ENCODE assay signal across 7 cellular contexts in the genomic region with DNA sequence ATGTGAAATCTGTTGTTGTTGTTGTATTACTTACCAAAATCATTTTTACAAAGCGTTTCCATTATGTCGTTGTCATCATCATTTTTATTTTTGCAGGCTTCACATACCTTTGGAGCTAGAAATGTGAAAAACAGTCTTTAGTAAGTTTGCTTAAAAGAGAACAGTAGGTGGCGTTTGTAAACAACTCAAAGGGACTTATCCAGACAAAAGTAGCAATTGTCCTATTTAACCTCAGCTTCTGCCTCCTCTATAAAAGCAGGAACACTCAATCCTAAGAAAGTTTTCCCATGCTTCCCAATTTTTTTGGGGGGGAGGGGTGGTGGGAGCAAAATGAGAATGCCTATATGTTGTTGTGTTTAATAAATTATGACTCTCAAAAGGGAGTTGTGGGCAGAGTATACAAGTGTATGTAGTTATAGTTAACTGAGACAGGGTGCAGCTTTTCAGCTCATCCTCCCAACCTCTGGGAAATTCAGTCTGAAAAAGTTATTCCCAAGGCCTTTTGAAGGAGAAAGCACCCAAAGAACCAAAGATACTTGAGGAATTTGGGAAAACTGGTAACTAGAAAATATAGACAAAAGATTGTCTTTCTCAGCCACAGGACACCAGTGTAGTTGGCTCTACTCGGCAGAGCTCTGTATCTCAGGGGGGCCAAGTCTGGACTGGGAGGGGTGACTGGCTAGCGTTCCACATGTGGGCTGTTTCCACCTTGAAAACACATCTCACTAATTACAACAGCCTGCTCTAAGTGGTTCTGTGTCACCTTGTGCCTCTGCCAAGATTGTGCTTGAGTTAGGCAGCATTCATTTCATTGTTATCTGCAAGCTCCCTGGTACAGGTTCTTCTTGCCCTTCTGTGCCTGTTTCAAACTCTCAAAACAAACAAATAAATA. TPM values are rescaled to one million over a fixed set of nuclear protein-coding genes. Genes with fewer than 3 reads are reported as not detected.
DNase-seq lines count a peak whose midpoint lies in the region; TF ChIP-seq lines count a peak whose summit lies in the region.

No MANE protein-coding gene starts in this region.

- H3K27ac ChIP-seq in colonic mucosa (no peak overlapping the region), osteoblast (ENCODE audit: low read depth, low read length) (no peak overlapping the region), uterus (no peak overlapping the region), ascending aorta (no peak overlapping the region)

- no peaks in the 10 kb centered on the region for H3K4me1 ChIP-seq in colonic mucosa
- no peaks in the 10 kb centered on the region for H3K4me1 ChIP-seq in osteoblast (ENCODE audit: insufficient read depth, low read length)
- H3K4me1 ChIP-seq in uterus, result peaks cover 0 to 6% of the 10 kb centered on the region in 2 donors
- H3K4me1 ChIP-seq in ascending aorta, result peaks cover 3 to 18% of the 10 kb centered on the region in 2 donors

- H3K4me2 ChIP-seq in osteoblast (ENCODE audit: insufficient read depth, low read length), result no peak overlapping the region

- no peak overlapping the region for H2AFZ ChIP-seq in osteoblast (ENCODE audit: low read length)

- intact Hi-C loops in colonic mucosa (cut with DNase I), result loop anchor here (10.0 kb wide), 1 partner anchor 569 kb away; no protein-coding TSS in a partner anchor
- intact Hi-C loops in uterus (cut with DNase I; ENCODE audit: low total_unique reads), result no loop called here
- intact Hi-C loops in ascending aorta (cut with DNase I), result loop anchor here (10.0 kb wide), 1 partner anchor 529 kb away; no protein-coding TSS in a partner anchor

- H3K79me2 ChIP-seq in osteoblast (ENCODE audit: insufficient read depth, low read length), result no peaks in the 10 kb centered on the region

- H3K27me3 ChIP-seq in colonic mucosa, result peaks cover 40% of the 10 kb centered on the region
- H3K27me3 ChIP-seq in osteoblast (ENCODE audit: insufficient read depth, low read length), result peaks cover 39% of the 10 kb centered on the region
- peaks cover 10 to 19% of the 10 kb centered on the region in 2 donors for H3K27me3 ChIP-seq in uterus
- H3K27me3 ChIP-seq in ascending aorta, result peaks cover 22% of the 10 kb centered on the region

- H4K20me1 ChIP-seq in osteoblast (ENCODE audit: insufficient read depth, low read length), result no peaks in the 10 kb centered on the region

- H3K36me3 ChIP-seq in colonic mucosa, result no peaks in the 10 kb centered on the region
- H3K36me3 ChIP-seq in osteoblast (ENCODE audit: insufficient read depth, low read length), result no peaks in the 10 kb centered on the region
- H3K36me3 ChIP-seq in uterus, result no peaks in the 10 kb centered on the region
- no peaks in the 10 kb centered on the region for H3K36me3 ChIP-seq in ascending aorta

- peak; percentile 44 for DNase-seq in NAMALWA (ENCODE audit: low spot score)
- DNase-seq in colonic mucosa, result no peak
- DNase-seq in osteoblast (ENCODE audit: insufficient read length, low spot score, missing footprints), result peak; percentile 77
- DNase-seq in uterus, result no peak
- DNase-seq in activated CD4-positive, alpha-beta T cell treated with anti-CD3 and anti-CD28 coated beads, Interleukin-2, amount 50 U/mL, for 1 hour, result no peak
- no peak for DNase-seq in ascending aorta (ENCODE audit: low spot score in 2 of 2)

- H3K4me3 ChIP-seq in colonic mucosa, result no peak overlapping the region
- H3K4me3 ChIP-seq in osteoblast (ENCODE audit: insufficient read depth, low read length), result no peak overlapping the region
- H3K4me3 ChIP-seq in uterus, result no peak overlapping the region
- H3K4me3 ChIP-seq in ascending aorta, result no peak overlapping the region

- TF ChIP-seq POLR2A in uterus (IDR thresholded peaks at IDR 0.05), result no peak

- peak; percentile 50 for TF ChIP-seq CTCF in GM12873 (IDR thresholded peaks at IDR 0.05; ENCODE audit: insufficient read depth, low read depth, low read length, missing control alignments)
- peak; percentile 18 for TF ChIP-seq CTCF in colonic mucosa (IDR thresholded peaks at IDR 0.05)
- TF ChIP-seq CTCF in osteoblast (IDR thresholded peaks at IDR 0.05; ENCODE audit: extremely low read depth, low read depth, low read length), result peak; percentile 32
- peak in 2 of 4 experiments; percentile 32 to 34 for TF ChIP-seq CTCF in uterus (IDR thresholded peaks at IDR 0.05)
- TF ChIP-seq CTCF in ascending aorta (IDR thresholded peaks at IDR 0.05), result peak in 1 of 3 experiments; percentile 14

- H3K9me3 ChIP-seq in colonic mucosa (no peaks in the 10 kb centered on the region), osteoblast (ENCODE audit: low read depth, low read length) (no peaks in the 10 kb centered on the region), uterus (no peaks in the 10 kb centered on the region), ascending aorta (no peaks in the 10 kb centered on the region)

- H3K9ac ChIP-seq in colonic mucosa (ENCODE audit: low read depth in 2 of 2, low read length in 2 of 2), result no peak overlapping the region

RNA-seq across cellular contexts. Expression of a gene that starts 2.8 kb away (rescaled TPM):
- total RNA-seq in colonic mucosa, result 10 to 100 TPM in 1 of 2 donors, 1 to 10 TPM in 1; 8.7 to 36.2 TPM
- total RNA-seq in osteoblast, result 0.29 TPM in 1 of 2 replicates, not detected in the other
- total RNA-seq in uterus, result 10 to 100 TPM in 2 of 4 donors, 1 to 10 TPM in 1, under 1 TPM in 1; 0.26 to 71.2 (median 31.1) TPM
- total RNA-seq in ascending aorta, result 56.2 TPM

RNA-seq across cellular contexts. Expression of a gene that starts 26.3 kb away (rescaled TPM):
- under 1 TPM in 1 of 2 donors, not detected in 1; 0.37 TPM for total RNA-seq in colonic mucosa
- under 0.01 TPM in 2 replicates for total RNA-seq in osteoblast
- 1 to 10 TPM in 1 of 4 donors, not detected in 3; 3.9 TPM for total RNA-seq in uterus
- not detected for total RNA-seq in ascending aorta

Comparison
In these comparisons a context has a peak if more than half of its experiments do, and no peak if none do; other contexts are left out.
1. DNase-seq: peak in NAMALWA (single experiment) and osteoblast (single experiment); none in colonic mucosa (single experiment), uterus (0 of 2), activated CD4-positive, alpha-beta T cell treated with anti-CD3 and anti-CD28 coated beads, Interleukin-2, amount 50 U/mL, for 1 hour (single experiment) and ascending aorta (0 of 2).